Comparison of ENCODE assay signal across 8 cellular contexts in genomic region chr9:15873573-15874177, GRCh38.
DNase-seq lines count a peak whose midpoint lies in the region; ATAC-seq, FAIRE-seq and TF ChIP-seq lines count a peak whose summit lies in the region.

No MANE protein-coding gene starts in this region.

- H3K9me3 ChIP-seq in left ventricle myocardium inferior (replicated peaks) = no peaks in the 10 kb centered on the region
- no peaks in the 10 kb centered on the region for H3K9me3 ChIP-seq in right cardiac atrium (ENCODE audit: control insufficient read depth, low read length)
- no peaks in the 10 kb centered on the region for H3K9me3 ChIP-seq in mucosa of descending colon

- TF ChIP-seq CTCF in left ventricle myocardium inferior (IDR thresholded peaks at IDR 0.05; ENCODE audit: borderline replicate concordance) (peak; percentile 72), mucosa of descending colon (IDR thresholded peaks at IDR 0.05) (peak; percentile 14)

- H3K36me3 ChIP-seq in left ventricle myocardium inferior (no peaks in the 10 kb centered on the region), mucosa of descending colon (ENCODE audit: low read depth) (no peaks in the 10 kb centered on the region)

- intact Hi-C loops in left ventricle myocardium inferior (cut with micrococcal nuclease) (loop anchor here (10.0 kb wide), 1 partner anchor 261 kb away; no protein-coding TSS in a partner anchor), right cardiac atrium (cut with DNase I) (loop anchor here in 2 of 4 donors (10.0 kb wide), 2 partner anchors 261 to 1581 kb away; no protein-coding TSS in a partner anchor), mucosa of descending colon (cut with DNase I, micrococcal nuclease) (loop anchor here in 1 of 2 donors (5.0 to 10.0 kb wide), 2 partner anchors 259 to 1591 kb away; no protein-coding TSS in a partner anchor)

- no peaks in the 10 kb centered on the region for H3K27me3 ChIP-seq in left ventricle myocardium inferior (ENCODE audit: low read depth)
- H3K27me3 ChIP-seq in right cardiac atrium (ENCODE audit: control insufficient read depth, insufficient read depth) = no peaks in the 10 kb centered on the region

- peak; percentile 72 for FAIRE-seq in colon (lab: Jason Lieb, UNC)

- no peak overlapping the region for H3K4me3 ChIP-seq in left ventricle myocardium inferior
- no peak overlapping the region for H3K4me3 ChIP-seq in right cardiac atrium (ENCODE audit: low read length)
- H3K4me3 ChIP-seq in mucosa of descending colon = no peak overlapping the region

- whole genome bisulfite sequencing in right cardiac atrium = 7% methylated on average over 2 of the region's 2 CpGs

- ATAC-seq in right cardiac atrium (no peak), HG02938 (IDR thresholded peaks at IDR 0.05; ENCODE audit: unreplicated experiment) (peak; percentile 60), mucosa of descending colon (peak; percentile 37)

- DNase-seq in left ventricle myocardium inferior (no peak), right cardiac atrium (no peak), NCI-H69 (lab: John Stamatoyannopoulos, UW) (peak; percentile 71), mucosa of descending colon (peak in 1 of 3 donors; percentile 3), T-helper 9 cell (no peak)
- DNase-seq in activated CD4-positive, alpha-beta T cell treated with anti-CD3 and anti-CD28 coated beads for 1 hour = no peak

- H3K27ac ChIP-seq in left ventricle myocardium inferior (replicated peaks) (no peak overlapping the region), right cardiac atrium (ENCODE audit: low read length) (no peak overlapping the region)

- H3K4me1 ChIP-seq in left ventricle myocardium inferior (no peaks in the 10 kb centered on the region), right cardiac atrium (ENCODE audit: control insufficient read depth, insufficient read depth, low read length) (no peaks in the 10 kb centered on the region), mucosa of descending colon (ENCODE audit: low read depth) (no peaks in the 10 kb centered on the region)

Comparison
In these comparisons a context has a peak if more than half of its experiments do, and no peak if none do; other contexts are left out.
1. ATAC-seq: peak in HG02938 (single experiment) and mucosa of descending colon (single experiment); none in right cardiac atrium (0 of 2).